ENCODE assay signal across 19 cellular contexts in genomic region chr2:11385847-11386246, GRCh38. TPM values are rescaled to one million over a fixed set of nuclear protein-coding genes. Genes with fewer than 3 reads are reported as not detected.
DNase-seq lines count a peak whose midpoint lies in the region; ATAC-seq and TF ChIP-seq lines count a peak whose summit lies in the region.
"Had no signal": no experiment of that assay in that cellular context is flagged by ENCODE, and none has a peak within 500 bp of the region (broad histone marks: within the 10 kb centered on the region; RNA-seq: fewer than 3 reads in every experiment).

No MANE protein-coding gene starts in this region.

- H3K4me3 ChIP-seq in cardiac muscle cell (no peak overlapping the region), mucosa of rectum (ENCODE audit: low read length in 2 of 2) (no peak overlapping the region), thoracic aorta (peak overlapping the region; percentile 52)
- H3K4me3 ChIP-seq: GM23338, lower lobe of right lung, pancreas, skin epidermis had no signal

- H3K27me3 ChIP-seq in cardiac muscle cell (no peaks in the 10 kb centered on the region), mucosa of rectum (ENCODE audit: control insufficient read depth in 2 of 2, insufficient read depth in 2 of 2, low read length in 2 of 2) (no peaks in the 10 kb centered on the region), thoracic aorta (replicated peaks; ENCODE audit: insufficient read depth) (no peaks in the 10 kb centered on the region)
- H3K27me3 ChIP-seq: pancreas had no signal

- DNase-seq in cardiac muscle cell (ENCODE audit: low read depth in 1 of 2, low spot score in 1 of 2) (no peak), Right ventricle myocardium superior (no peak), caudate nucleus (lab: John Stamatoyannopoulos, UW) (no peak), thoracic aorta (ENCODE audit: low spot score) (no peak), posterior vena cava (ENCODE audit: low spot score) (no peak), GM13977 (ENCODE audit: low spot score) (no peak), UCSD-AML1 (lab: John Stamatoyannopoulos, UW; ENCODE audit: unreplicated experiment) (no peak)
- DNase-seq: activated CD8-positive, alpha-beta T cell treated with anti-CD3 and anti-CD28 coated beads for 36 hours; activated naive CD4-positive, alpha-beta T cell treated with anti-CD3 and anti-CD28 coated beads, Interleukin-2, amount 10 ng/mL, durations not matched to agents 7 days and 5 days; activated T-cell treated with anti-CD3 and anti-CD28 coated beads, Interleukin-2, amount 50 U/mL, for 4 hours; C1 segment of cervical spinal cord; Kasumi-1; lower lobe of right lung; NCI-H1105 treated with DMSO at 0.1 percent for 48 hours; NCI-H524; pancreas had no signal

- peaks cover 22% of the 10 kb centered on the region for H3K4me1 ChIP-seq in cardiac muscle cell (ENCODE audit: low read depth)
- peaks cover 44 to 52% of the 10 kb centered on the region in 2 donors for H3K4me1 ChIP-seq in mucosa of rectum (ENCODE audit: control insufficient read depth in 2 of 2, insufficient read depth in 2 of 2, low read length in 2 of 2)
- peaks cover 16 to 53% of the 10 kb centered on the region in 2 donors for H3K4me1 ChIP-seq in thoracic aorta (ENCODE audit: control insufficient read depth in 1 of 2, low read depth in 2 of 2)

- no peak overlapping the region for H3K9ac ChIP-seq in mucosa of rectum (ENCODE audit: low read depth in 1 of 2, low read length in 2 of 2)

- TF ChIP-seq CTCF in cardiac muscle cell (IDR thresholded peaks at IDR 0.05; ENCODE audit: low read depth, low read length) (no peak), thoracic aorta (IDR thresholded peaks at IDR 0.05) (no peak), GM13977 (IDR thresholded peaks at IDR 0.05; ENCODE audit: extremely low read depth, insufficient read depth, missing control alignments) (no peak)

- H3K36me3 ChIP-seq in cardiac muscle cell (no peaks in the 10 kb centered on the region), mucosa of rectum (ENCODE audit: control insufficient read depth in 2 of 2, insufficient read depth in 2 of 2, low read length in 2 of 2) (no peaks in the 10 kb centered on the region), thoracic aorta (no peaks in the 10 kb centered on the region)
- H3K36me3 ChIP-seq: lower lobe of right lung, pancreas had no signal

- in situ Hi-C loops in GM13977 (cut with MboI; ENCODE audit: low pct_unique_long_range_greater_than_20kb, low sequenced_read_pairs, unreplicated experiment) = no loop called here

- ATAC-seq in Right ventricle myocardium superior (ENCODE audit: poor library complexity) = no peak
- ATAC-seq in thoracic aorta (ENCODE audit: insufficient number of reproducible peaks, low FRiP score, low read depth) = no peak
- ATAC-seq: activated CD8-positive, alpha-beta T cell treated with anti-CD3 and anti-CD28 coated beads for 36 hours; activated T-cell treated with anti-CD3 and anti-CD28 coated beads, Interleukin-2, amount 50 U/mL, for 4 hours; GM23338; pancreas had no signal

- intact Hi-C loops in Right ventricle myocardium superior (cut with DNase I) (no loop called here), posterior vena cava (cut with DNase I) (no loop called here)

- H3K27ac ChIP-seq in cardiac muscle cell = peak overlapping the region; percentile 12
- H3K27ac ChIP-seq in caudate nucleus (ENCODE audit: low read depth, low read length) = peak overlapping the region; percentile 87
- H3K27ac ChIP-seq in mucosa of rectum (ENCODE audit: low read depth in 2 of 2, low read length in 2 of 2) = peak overlapping the region; percentile 90 to 94
- peak overlapping the region; percentile 65 to 93 for H3K27ac ChIP-seq in thoracic aorta
- H3K27ac ChIP-seq: lower lobe of right lung, pancreas, skin epidermis had no signal

- H3K9me3 ChIP-seq in cardiac muscle cell (ENCODE audit: low read depth) = no peaks in the 10 kb centered on the region
- H3K9me3 ChIP-seq in mucosa of rectum (ENCODE audit: control insufficient read depth in 2 of 2, low read length in 2 of 2) = no peaks in the 10 kb centered on the region
- H3K9me3 ChIP-seq in thoracic aorta = no peaks in the 10 kb centered on the region
- H3K9me3 ChIP-seq: lower lobe of right lung, pancreas had no signal

RNA-seq across cellular contexts. Expression of gene ROCK2, which starts 41.4 kb away (rescaled TPM):
- 12.9 and 18.9 TPM in 2 replicates for total RNA-seq in cardiac muscle cell
- polyA plus RNA-seq in cardiac muscle cell = 30.0 and 31.7 TPM in 2 replicates
- total RNA-seq in Right ventricle myocardium superior = 31.5 TPM
- 10 to 100 TPM; 85.8 to 96.6 TPM for total RNA-seq in thoracic aorta
- 100 to 1,000 TPM; 109 to 186 TPM for total RNA-seq in posterior vena cava

Comparison
In these comparisons a context has a peak if more than half of its experiments do, and no peak if none do; other contexts are left out.
1. H3K27ac ChIP-seq: peak in every context shown above with its lines; median percentile 92 in mucosa of rectum; 87 in caudate nucleus; 79 in thoracic aorta; 12 in cardiac muscle cell.